In genomic region chr17:65564793-65565192, GRCh38 we compare ENCODE assay signal across 1 cellular context.
TF ChIP-seq lines count a peak whose summit lies in the region.

No MANE protein-coding gene starts in this region.

TF ChIP-seq in HepG2, 621 proteins besides CTCF, POLR2A, EP300 and RAD21 (continued from another document and continues in another):
- no peak for TF ChIP-seq HIC2 (CRISPR knock-in tag; IDR thresholded peaks at IDR 0.05; ENCODE audit: low read depth)
- no peak for TF ChIP-seq THYN1 (CRISPR knock-in tag; IDR thresholded peaks at IDR 0.05; ENCODE audit: borderline replicate concordance, low read depth)
- no peak for TF ChIP-seq THAP8 (CRISPR knock-in tag; IDR thresholded peaks at IDR 0.05; ENCODE audit: borderline replicate concordance)
- no peak for TF ChIP-seq ZNF251 (CRISPR knock-in tag; IDR thresholded peaks at IDR 0.05)
- TF ChIP-seq ZNF704 (CRISPR knock-in tag; IDR thresholded peaks at IDR 0.05; ENCODE audit: borderline replicate concordance) = no peak
- TF ChIP-seq CENPX (CRISPR knock-in tag; IDR thresholded peaks at IDR 0.05) = no peak
- no peak for TF ChIP-seq SOX13 (IDR thresholded peaks at IDR 0.05)
- no peak for TF ChIP-seq SOX13 (CRISPR knock-in tag; conservative IDR thresholded peaks at IDR 0.05 in 1 of 2, IDR thresholded peaks at IDR 0.05 in 1 of 2)
- no peak for TF ChIP-seq ATM (IDR thresholded peaks at IDR 0.05; ENCODE audit: borderline replicate concordance)
- no peak for TF ChIP-seq GFI1 (CRISPR knock-in tag; IDR thresholded peaks at IDR 0.05; ENCODE audit: borderline replicate concordance)
- no peak for TF ChIP-seq ZHX1 (CRISPR knock-in tag; IDR thresholded peaks at IDR 0.05; ENCODE audit: low read depth)
- no peak for TF ChIP-seq ZNF746 (CRISPR knock-in tag; IDR thresholded peaks at IDR 0.05)
- TF ChIP-seq NFE2L1 (CRISPR knock-in tag; IDR thresholded peaks at IDR 0.05; ENCODE audit: borderline replicate concordance) = no peak
- no peak for TF ChIP-seq ZBTB4 (CRISPR knock-in tag; IDR thresholded peaks at IDR 0.05; ENCODE audit: borderline replicate concordance)
- TF ChIP-seq ZNF235 (CRISPR knock-in tag; IDR thresholded peaks at IDR 0.05; ENCODE audit: borderline replicate concordance) = no peak
- no peak for TF ChIP-seq DR1 (CRISPR knock-in tag; IDR thresholded peaks at IDR 0.05)
- TF ChIP-seq DDIT3 (CRISPR knock-in tag; IDR thresholded peaks at IDR 0.05) = no peak
- TF ChIP-seq ZNF333 (CRISPR knock-in tag; IDR thresholded peaks at IDR 0.05; ENCODE audit: borderline replicate concordance) = no peak
- TF ChIP-seq IRX3 (CRISPR knock-in tag; IDR thresholded peaks at IDR 0.05; ENCODE audit: borderline replicate concordance, low read depth) = no peak
- peak; percentile 40; the same call in 1 of the 2 replicates for TF ChIP-seq NCOR1 (IDR thresholded peaks at IDR 0.05; ENCODE audit: borderline replicate concordance, low read length)
- TF ChIP-seq NCOA5 (CRISPR knock-in tag; IDR thresholded peaks at IDR 0.05) = no peak
- TF ChIP-seq ZSCAN9 (CRISPR knock-in tag; IDR thresholded peaks at IDR 0.05; ENCODE audit: borderline replicate concordance) = no peak
- no peak for TF ChIP-seq EHMT2 (IDR thresholded peaks at IDR 0.05; ENCODE audit: borderline replicate concordance, low read depth, low read length)
- TF ChIP-seq MXI1 (IDR thresholded peaks at IDR 0.05; ENCODE audit: borderline replicate concordance, low read depth, low read length) = peak; percentile 64; the same call in 1 of the 3 replicates
- TF ChIP-seq ZNF776 (CRISPR knock-in tag; IDR thresholded peaks at IDR 0.05) = no peak
- no peak for TF ChIP-seq CC2D1A (CRISPR knock-in tag; IDR thresholded peaks at IDR 0.05)
- TF ChIP-seq PTBP1 (IDR thresholded peaks at IDR 0.05; ENCODE audit: low read depth, low read length, poor library complexity, severe bottlenecking) = no peak
- no peak for TF ChIP-seq ATF7 (IDR thresholded peaks at IDR 0.05)
- no peak for TF ChIP-seq ATF7 (CRISPR knock-in tag; IDR thresholded peaks at IDR 0.05)
- no peak for TF ChIP-seq MTERF4 (CRISPR knock-in tag; IDR thresholded peaks at IDR 0.05)
- no peak for TF ChIP-seq ZNF567 (CRISPR knock-in tag; IDR thresholded peaks at IDR 0.05; ENCODE audit: borderline replicate concordance)
- TF ChIP-seq ZBTB14 (CRISPR knock-in tag; IDR thresholded peaks at IDR 0.05) = no peak
- TF ChIP-seq ETS1 (CRISPR knock-in tag; IDR thresholded peaks at IDR 0.05) = no peak
- TF ChIP-seq FOXA1 (IDR thresholded peaks at IDR 0.05) = no peak
- TF ChIP-seq FOXA1 (CRISPR knock-in tag; IDR thresholded peaks at IDR 0.05) = no peak
- peak; percentile 71 for TF ChIP-seq SAP130 (CRISPR knock-in tag; IDR thresholded peaks at IDR 0.05; ENCODE audit: low read depth)
- no peak for TF ChIP-seq CBX2 (IDR thresholded peaks at IDR 0.05; ENCODE audit: low read depth, low read length)
- TF ChIP-seq CBX2 (CRISPR knock-in tag; IDR thresholded peaks at IDR 0.05; ENCODE audit: low read depth) = no peak
- TF ChIP-seq ARID5B (CRISPR knock-in tag; IDR thresholded peaks at IDR 0.05) = peak; percentile 55
- TF ChIP-seq MNT (IDR thresholded peaks at IDR 0.05) = peak; percentile 48
